In the genomic region with DNA sequence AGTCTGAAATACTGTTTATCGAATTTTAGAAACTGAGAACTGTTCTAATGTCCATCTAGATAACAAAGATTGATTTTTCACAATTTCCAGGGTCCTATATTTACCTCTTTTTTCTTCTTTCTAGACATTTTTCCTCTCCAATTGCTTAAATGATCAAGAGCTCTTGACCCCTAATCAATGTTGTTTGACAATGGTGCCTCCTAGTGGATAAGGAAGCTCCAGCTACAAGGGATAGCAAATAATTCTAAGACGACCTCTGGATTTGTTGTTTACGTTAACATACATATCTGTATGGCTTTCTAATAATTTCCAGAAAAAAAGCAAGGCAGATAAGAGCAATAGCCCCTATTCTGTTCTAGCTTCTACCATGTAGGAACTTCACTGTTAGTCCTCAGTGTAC, we compare ENCODE assay signal across 9 cellular contexts. TPM values are rescaled to one million over a fixed set of nuclear protein-coding genes. Genes with fewer than 3 reads are reported as not detected.
DNase-seq lines count a peak whose midpoint lies in the region; ATAC-seq and TF ChIP-seq lines count a peak whose summit lies in the region.
"Had no signal": no experiment of that assay in that cellular context is flagged by ENCODE, and none has a peak within 500 bp of the region (broad histone marks: within the 10 kb centered on the region; RNA-seq: fewer than 3 reads in every experiment).

No MANE protein-coding gene starts in this region.

- peak; percentile 41; the same call in 1 of the 2 replicates for TF ChIP-seq RAD21 in HCT116 (IDR thresholded peaks at IDR 0.05; ENCODE audit: low read depth)

- H4K20me1 ChIP-seq in HCT116 (ENCODE audit: insufficient read depth): no peaks in the 10 kb centered on the region

- POLR2A ChIA-PET in BJ (lab: Charles Lee) (no interaction called here), HCT116 (lab: Charles Lee) (no interaction called here)

- H3K4me1 ChIP-seq in HCT116 (ENCODE audit: control insufficient read depth in 1 of 2, insufficient read depth in 2 of 2, low read length in 2 of 2) (no peaks in the 10 kb centered on the region), adipocyte (ENCODE audit: control insufficient read depth, insufficient read depth, low read length) (no peaks in the 10 kb centered on the region), stomach (peaks cover 0 to 3% (median 0%) of the 10 kb centered on the region in 4 donors)

- H3K36me3 ChIP-seq in BJ (ENCODE audit: control insufficient read depth, insufficient read depth, low read length): no peaks in the 10 kb centered on the region
- no peaks in the 10 kb centered on the region for H3K36me3 ChIP-seq in HCT116 (ENCODE audit: control insufficient read depth in 1 of 2, insufficient read depth in 2 of 2, low read length in 2 of 2)
- H3K36me3 ChIP-seq in adipocyte (ENCODE audit: control insufficient read depth, insufficient read depth, low read length, severe bottlenecking): no peaks in the 10 kb centered on the region
- H3K36me3 ChIP-seq in stomach: no peaks in the 10 kb centered on the region

- no TSS peak for BruUV-seq in HCT116 (replicated peaks; lab: Mats Ljungman, UMichigan)

- intact Hi-C loops in HCT116 (cut with micrococcal nuclease) (loop anchor here (2.0 to 10.0 kb wide), 2 partner anchors 201 to 485 kb away; no protein-coding TSS in a partner anchor), stomach (cut with DNase I; ENCODE audit: low total_unique reads) (no loop called here), posterior vena cava (cut with DNase I) (no loop called here)

- CTCF ChIA-PET in BJ (lab: Yijun Ruan, JAX) (interaction anchor here (0.6 to 1.2 kb wide), 6 partner anchors 9 to 567 kb away, joined by 3 read pairs; no protein-coding TSS in a partner anchor), HCT116 (lab: Charles Lee) (interaction anchor here (0.6 to 1.7 kb wide), 4 partner anchors 9 to 1458 kb away, joined by 3 to 10 read pairs (median 4); no protein-coding TSS in a partner anchor)

- H3K27me3 ChIP-seq in BJ (ENCODE audit: control insufficient read depth, insufficient read depth, low read length) (no peaks in the 10 kb centered on the region), HCT116 (ENCODE audit: insufficient read depth, low read length) (no peaks in the 10 kb centered on the region), adipocyte (replicated peaks; ENCODE audit: control insufficient read depth, insufficient read depth, low read length) (peaks cover 12% of the 10 kb centered on the region), stomach (no peaks in the 10 kb centered on the region)

- H2AFZ ChIP-seq in HCT116 (ENCODE audit: low read depth, low read length, poor library complexity, severe bottlenecking): no peak overlapping the region

- ATAC-seq in HCT116: no peak
- ATAC-seq in GM21515 (IDR thresholded peaks at IDR 0.05; ENCODE audit: unreplicated experiment): no peak
- ATAC-seq in HG02678 (IDR thresholded peaks at IDR 0.05; ENCODE audit: unreplicated experiment): no peak

- H3K9me2 ChIP-seq in HCT116 (ENCODE audit: insufficient read depth): no peaks in the 10 kb centered on the region

- H3K4me3 ChIP-seq in BJ (ENCODE audit: low read depth, low read length) (no peak overlapping the region), HCT116 (replicated peaks in 1 of 2; ENCODE audit: low read depth in 1 of 2, low read length in 2 of 2) (no peak overlapping the region), adipocyte (ENCODE audit: low read length) (no peak overlapping the region), stomach (no peak overlapping the region)

- H3K79me2 ChIP-seq in HCT116 (ENCODE audit: insufficient read depth, low read length): no peaks in the 10 kb centered on the region

- no peak overlapping the region for H3K27ac ChIP-seq in HCT116 (ENCODE audit: low read depth, low read length)
- H3K27ac ChIP-seq in stomach: no peak overlapping the region

- H3K9me3 ChIP-seq in HCT116 (ENCODE audit: control insufficient read depth in 1 of 2, insufficient read depth in 1 of 2, low read depth in 1 of 2, low read length in 2 of 2): no peaks in the 10 kb centered on the region
- no peaks in the 10 kb centered on the region for H3K9me3 ChIP-seq in adipocyte (ENCODE audit: control insufficient read depth, low read length)
- H3K9me3 ChIP-seq in stomach: no peaks in the 10 kb centered on the region

- peak; percentile 52 for TF ChIP-seq CTCF in BJ (IDR thresholded peaks at IDR 0.05; ENCODE audit: insufficient read depth, low read depth, low read length)
- TF ChIP-seq CTCF in HCT116 (IDR thresholded peaks at IDR 0.05 in 2 of 3, conservative IDR thresholded peaks at IDR 0.05 in 1 of 3; ENCODE audit: borderline replicate concordance in 1 of 3, insufficient read depth in 1 of 3, low read depth in 2 of 3, low read length in 2 of 3): peak; percentile 13 to 46 (median 36); a peak in 4 of 6 replicates
- peak in 3 of 7 experiments; percentile 13 to 42 (median 21) for TF ChIP-seq CTCF in stomach (IDR thresholded peaks at IDR 0.05)

- WGBS in stomach, 5 donors: 39 to 57% (median 51%) methylated on average over 3 of the region's 3 CpGs

- no peak for TF ChIP-seq EP300 in stomach (IDR thresholded peaks at IDR 0.05)

- H3K4me2 ChIP-seq in HCT116 (ENCODE audit: low read length): no peak overlapping the region

- H3K9ac ChIP-seq in HCT116 (ENCODE audit: low read length): no peak overlapping the region
- no peak overlapping the region for H3K9ac ChIP-seq in adipocyte (ENCODE audit: low read length)

- RAD21 ChIA-PET in HCT116 (lab: Charles Lee; ENCODE audit: low non-redundant PET in 1 of 2, low total read pairs in 2 of 2, uncharacterized antibody in 2 of 2, unreplicated experiment in 2 of 2): no interaction called here

- DNase-seq in BJ (ENCODE audit: low read depth) (no peak), HCT116 (ENCODE audit: low read depth, low spot score) (peak; percentile 15), adipocyte (ENCODE audit: low read depth) (peak; percentile 55), kidney tubule cell (ENCODE audit: low spot score) (peak; percentile 22), stomach (no peak), posterior vena cava (ENCODE audit: low spot score) (no peak)
- DNase-seq: stimulated activated CD4-positive, alpha-beta T cell treated with anti-CD3 and anti-CD28 coated beads, Interleukin-2, amount 100 ng/mL, for 48 hours had no signal

- no peak for TF ChIP-seq POLR2A in HCT116 (IDR thresholded peaks at IDR 0.05; ENCODE audit: borderline replicate concordance, extremely low read depth, insufficient read depth, insufficient read length)
- no peak for TF ChIP-seq POLR2A in stomach (IDR thresholded peaks at IDR 0.05)

TF ChIP-seq in HCT116, 20 proteins besides CTCF, POLR2A, EP300 and RAD21:
- TF ChIP-seq SP1 (IDR thresholded peaks at IDR 0.05; ENCODE audit: low read depth): no peak
- TF ChIP-seq, protein P1, sequence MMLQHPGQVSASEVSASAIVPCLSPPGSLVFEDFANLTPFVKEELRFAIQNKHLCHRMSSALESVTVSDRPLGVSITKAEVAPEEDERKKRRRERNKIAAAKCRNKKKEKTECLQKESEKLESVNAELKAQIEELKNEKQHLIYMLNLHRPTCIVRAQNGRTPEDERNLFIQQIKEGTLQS (IDR thresholded peaks at IDR 0.05): no peak
- no peak for TF ChIP-seq ZNF274 (IDR thresholded peaks at IDR 0.05; ENCODE audit: low read depth, low read length)
- no peak for TF ChIP-seq ELF1 (IDR thresholded peaks at IDR 0.05; ENCODE audit: borderline replicate concordance, low read depth)
- no peak for TF ChIP-seq JUND (IDR thresholded peaks at IDR 0.05)
- TF ChIP-seq TCF7L2 (IDR thresholded peaks at IDR 0.05; ENCODE audit: borderline replicate concordance, extremely low read depth, insufficient read depth, insufficient read length): no peak
- TF ChIP-seq YY1 (IDR thresholded peaks at IDR 0.05; ENCODE audit: extremely low read depth, insufficient replicate concordance, low read depth, low read length): no peak
- no peak for TF ChIP-seq SIN3A (IDR thresholded peaks at IDR 0.05; ENCODE audit: low read depth)

RNA-seq across cellular contexts. Expression of a gene that starts 35.8 kb away (rescaled TPM):
- not detected in 2 replicates for polyA plus RNA-seq in BJ (2011; rRNA removed)
- not detected in 2 replicates for polyA minus RNA-seq in BJ (2011; rRNA and poly(A)+ RNA removed)
- not detected for total RNA-seq in HCT116 (2021; ENCODE audit: unreplicated experiment)
- 0.21 TPM in 1 of 2 replicates, not detected in the other for polyA plus RNA-seq in HCT116 (2012)
- under 1 TPM in 3 of 5 donors, not detected in 2; under 0.01 to 0.37 (median 0.29) TPM for total RNA-seq in stomach
- polyA plus RNA-seq in stomach: under 1 TPM in 2 of 3 donors, not detected in 1; 0.18 to 0.25 TPM
- total RNA-seq in posterior vena cava: under 1 TPM; 0.19 to 0.37 TPM

Comparison
In these comparisons a context has a peak if more than half of its experiments do, and no peak if none do; other contexts are left out.
1. DNase-seq: peak in HCT116 (single experiment), adipocyte (single experiment) and kidney tubule cell (single experiment); none in BJ (single experiment), stomach (single experiment) and posterior vena cava (single experiment).